ENCODE assay signal across 2 cellular contexts in the genomic region with DNA sequence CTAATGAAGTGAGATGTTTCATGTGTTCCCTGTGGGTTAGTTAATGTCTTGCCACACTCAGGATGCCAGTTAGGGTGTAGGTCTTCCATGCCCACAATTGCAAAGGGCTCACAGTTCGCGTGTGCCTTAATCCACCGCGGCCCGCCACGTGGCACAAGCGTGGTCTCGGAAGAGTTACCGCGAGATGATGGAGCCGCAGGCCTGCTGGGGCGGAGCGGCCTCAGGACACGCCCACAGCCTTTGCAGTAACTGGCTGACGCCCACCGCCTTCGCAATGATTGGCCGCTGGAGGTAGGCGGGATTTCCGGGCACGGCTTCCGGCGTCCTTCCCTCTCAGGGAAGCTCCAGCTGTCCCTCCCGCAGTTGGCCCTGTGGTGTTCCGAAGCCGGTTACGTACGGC. TPM values are rescaled to one million over a fixed set of nuclear protein-coding genes. Genes with fewer than 3 reads are reported as not detected.
"Had no signal": no experiment of that assay in that cellular context is flagged by ENCODE, and none has a peak within 500 bp of the region (broad histone marks: within the 10 kb centered on the region; RNA-seq: fewer than 3 reads in every experiment).

Gene RBMY1A1, plus strand, starts transcription at position 301 of the 400 bp plus-strand sequence. CDS start 2,013 bp downstream, outside the sequence.

RNA-seq across cellular contexts. Expression of gene RBMY1A1, which starts in this region (rescaled TPM):
- total RNA-seq: G401, GM12878 had no signal
- polyA plus RNA-seq: GM12878 had no signal
